Comparison of ENCODE assay signal across 21 cellular contexts in genomic region chr2:202400937-202401336, GRCh38. TPM values are rescaled to one million over a fixed set of nuclear protein-coding genes. Genes with fewer than 3 reads are reported as not detected.
DNase-seq lines count a peak whose midpoint lies in the region; ATAC-seq, FAIRE-seq and TF ChIP-seq lines count a peak whose summit lies in the region.
"Had no signal": no experiment of that assay in that cellular context is flagged by ENCODE, and none has a peak within 500 bp of the region (broad histone marks: within the 10 kb centered on the region; RNA-seq: fewer than 3 reads in every experiment).

No MANE protein-coding gene starts in this region.

- no peak overlapping the region for H3K4me2 ChIP-seq in GM23338
- H3K4me2 ChIP-seq: BLaER1 had no signal

- H3K4me1 Mint-ChIP-seq in GM23338 = peaks cover 16% of the 10 kb centered on the region
- H3K4me1 Mint-ChIP-seq in activated T-helper 17 cell treated with anti-CD3 and anti-CD28 coated beads, Interleukin-2, amount 50 U/mL, for 72 hours = no peaks in the 10 kb centered on the region

- H4K20me1 ChIP-seq in GM23338 (replicated peaks; ENCODE audit: insufficient read depth) = peaks cover 16% of the 10 kb centered on the region

- no peak overlapping the region for H3K27ac Mint-ChIP-seq in GM23338
- no peak overlapping the region for H3K27ac Mint-ChIP-seq in activated T-helper 17 cell treated with anti-CD3 and anti-CD28 coated beads, Interleukin-2, amount 50 U/mL, for 72 hours
- H3K27ac Mint-ChIP-seq: CD8-positive, alpha-beta T cell had no signal

- peaks cover 94% of the 10 kb centered on the region for H3K79me2 ChIP-seq in GM23338 (replicated peaks; ENCODE audit: insufficient read depth)

- H3F3A ChIP-seq in GM23338 (replicated peaks; ENCODE audit: low read depth) = no peaks in the 10 kb centered on the region

- H3K36me3 Mint-ChIP-seq in GM23338 (ENCODE audit: low read depth) = no peaks in the 10 kb centered on the region
- no peaks in the 10 kb centered on the region for H3K36me3 Mint-ChIP-seq in activated T-helper 17 cell treated with anti-CD3 and anti-CD28 coated beads, Interleukin-2, amount 50 U/mL, for 72 hours (ENCODE audit: low read depth)
- H3K36me3 Mint-ChIP-seq: CD8-positive, alpha-beta T cell had no signal

- H3K9me3 Mint-ChIP-seq in GM23338 = no peaks in the 10 kb centered on the region
- no peaks in the 10 kb centered on the region for H3K9me3 Mint-ChIP-seq in activated T-helper 17 cell treated with anti-CD3 and anti-CD28 coated beads, Interleukin-2, amount 50 U/mL, for 72 hours
- H3K9me3 Mint-ChIP-seq: CD8-positive, alpha-beta T cell had no signal

- peak; percentile 21 for DNase-seq in GM23338 (ENCODE audit: low spot score)
- peak; percentile 92 for DNase-seq in NCI-H526 treated with DMSO at 0.1 percent for 48 hours (lab: John Stamatoyannopoulos, UW)
- no peak for DNase-seq in urothelium cell line (ENCODE audit: low spot score)
- DNase-seq in A172 (ENCODE audit: low spot score) = no peak
- DNase-seq: ACHN; CD8-positive, alpha-beta T cell; DMS153; Kasumi-1; MG63; NCI-H1417; NCI-H187; NCI-H2107; NCI-H2227 treated with DMSO at 0.1 percent for 48 hours; NCI-H510A; NCI-H774; SJCRH30 had no signal

- H3K4me3 Mint-ChIP-seq in GM23338 = no peak overlapping the region
- no peak overlapping the region for H3K4me3 Mint-ChIP-seq in activated T-helper 17 cell treated with anti-CD3 and anti-CD28 coated beads, Interleukin-2, amount 50 U/mL, for 72 hours
- H3K4me3 Mint-ChIP-seq: CD8-positive, alpha-beta T cell had no signal

- no peak for TF ChIP-seq CTCF in GM23338 (conservative IDR thresholded peaks at IDR 0.05; ENCODE audit: low read depth in 2 of 2)

- no peak overlapping the region for H3K27ac ChIP-seq in GM23338 (ENCODE audit: low read depth)
- H3K27ac ChIP-seq: BLaER1, SJCRH30 had no signal

- no peaks in the 10 kb centered on the region; the same call in 1 of the 2 replicates for H3K36me3 ChIP-seq in GM23338 (ENCODE audit: insufficient read depth)
- H3K36me3 ChIP-seq: MG63 had no signal

- H3K9me2 ChIP-seq in GM23338 (ENCODE audit: insufficient read depth) = no peaks in the 10 kb centered on the region

- H3K27me3 ChIP-seq in GM23338 (ENCODE audit: insufficient read depth) = no peaks in the 10 kb centered on the region
- H3K27me3 ChIP-seq: BLaER1, MG63, SJCRH30 had no signal

- no peak overlapping the region for H3K4me3 ChIP-seq in GM23338
- H3K4me3 ChIP-seq: BLaER1, MG63, SJCRH30 had no signal

- FAIRE-seq in islet of Langerhans (lab: Jason Lieb, UNC) = peak; percentile 74
- FAIRE-seq in urothelium cell line (lab: Jason Lieb, UNC) = no peak

- no peak overlapping the region for H2AFZ ChIP-seq in GM23338

- ATAC-seq in GM23338 (peak; percentile 79), HG03521 (IDR thresholded peaks at IDR 0.05; ENCODE audit: unreplicated experiment) (no peak)
- no peak for ATAC-seq in activated T-helper 17 cell treated with anti-CD3 and anti-CD28 coated beads, Interleukin-2, amount 50 U/mL, for 72 hours (replicated peaks)
- ATAC-seq: CD8-positive, alpha-beta T cell; Panc1 had no signal

- no peaks in the 10 kb centered on the region for H3K27me3 Mint-ChIP-seq in GM23338 (ENCODE audit: insufficient read depth, low read depth, poor library complexity)
- H3K27me3 Mint-ChIP-seq in activated T-helper 17 cell treated with anti-CD3 and anti-CD28 coated beads, Interleukin-2, amount 50 U/mL, for 72 hours = no peaks in the 10 kb centered on the region

- H3K4me1 ChIP-seq in GM23338 (ENCODE audit: insufficient read depth) = peaks cover 14% of the 10 kb centered on the region
- H3K4me1 ChIP-seq: BLaER1, SJCRH30 had no signal

TF ChIP-seq in GM23338, 12 proteins besides CTCF, POLR2A, EP300 and RAD21:
- TF ChIP-seq REST (IDR thresholded peaks at IDR 0.05; ENCODE audit: unreplicated experiment) (no peak), EZH2 (IDR thresholded peaks at IDR 0.05; ENCODE audit: low read depth, unreplicated experiment) (no peak), EZH2phosphoT487 (IDR thresholded peaks at IDR 0.05; ENCODE audit: unreplicated experiment) (no peak), STAT1 (IDR thresholded peaks at IDR 0.05; ENCODE audit: unreplicated experiment) (no peak), JUNB (IDR thresholded peaks at IDR 0.05; ENCODE audit: unreplicated experiment) (no peak), POLR2AphosphoS5 (IDR thresholded peaks at IDR 0.05; ENCODE audit: low read depth) (no peak)

RNA-seq across cellular contexts. Expression of gene BMPR2, which starts 24.8 kb away (rescaled TPM):
- total RNA-seq in GM23338 (2014; rRNA removed; shearing (Covaris generic)) = 14.2 and 21.6 TPM in 2 replicates
- polyA plus RNA-seq in GM23338 (2016; fragmentation: Nextera tagmentation; extraction: Ambion mirVana) = 6.3 and 6.7 TPM in 2 replicates
- total RNA-seq in activated T-helper 17 cell treated with anti-CD3 and anti-CD28 coated beads, Interleukin-2, amount 50 U/mL, for 72 hours = 10 to 100 TPM in 1 of 2 donors, 1 to 10 TPM in 1; 7.6 to 12.3 TPM
- total RNA-seq in A172 (2014; rRNA removed; shearing (Covaris generic)) = 18.1 and 20.5 TPM in 2 replicates

Comparison
In these comparisons a context has a peak if more than half of its experiments do, and no peak if none do; other contexts are left out.
1. DNase-seq: peak in GM23338 (single experiment) and NCI-H526 treated with DMSO at 0.1 percent for 48 hours (single experiment); none in urothelium cell line (single experiment) and A172 (single experiment).